In the genomic region with DNA sequence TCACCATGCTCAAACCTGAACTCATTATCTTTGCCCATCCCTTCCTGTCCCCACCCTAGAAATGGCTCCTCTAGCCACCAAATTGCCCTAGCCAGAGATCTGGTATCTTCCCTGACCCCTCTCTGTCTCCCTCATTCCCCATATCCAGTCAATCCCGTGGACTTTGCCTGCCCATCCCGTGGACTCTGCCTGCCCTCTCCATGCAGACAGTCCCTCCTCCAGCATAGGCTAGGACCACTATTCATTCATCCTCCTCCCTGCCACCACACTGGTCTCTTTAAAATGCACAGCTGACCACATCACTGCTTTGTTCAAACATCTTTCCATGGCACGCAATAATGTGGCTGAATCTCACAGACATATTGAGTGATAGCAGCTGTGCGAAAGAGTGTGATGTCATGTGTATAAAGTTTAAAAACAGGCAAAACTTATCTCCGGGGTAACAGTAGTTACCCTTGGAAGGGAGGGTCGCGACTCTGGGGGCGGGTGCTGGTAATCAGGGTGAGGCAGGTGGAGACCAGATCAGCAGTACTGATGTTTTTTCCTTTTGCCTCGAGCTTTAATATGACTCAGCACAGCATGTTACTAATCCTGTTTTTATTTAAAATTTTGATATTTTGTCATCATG, we compare ENCODE assay signal across 2 cellular contexts.
TF ChIP-seq lines count a peak whose summit lies in the region.

No MANE protein-coding gene starts in this region.

TF ChIP-seq in HepG2, 621 proteins besides CTCF, POLR2A, EP300 and RAD21 (continues in another document):
- TF ChIP-seq SOX5 (CRISPR knock-in tag; IDR thresholded peaks at IDR 0.05; ENCODE audit: borderline replicate concordance) (no peak), DPF2 (CRISPR knock-in tag; IDR thresholded peaks at IDR 0.05; ENCODE audit: borderline replicate concordance, low read depth) (0 out of 2 replicates have a peak, but pooled peaks have one; percentile 36), DMAP1 (CRISPR knock-in tag; IDR thresholded peaks at IDR 0.05) (no peak), HNF4A (CRISPR knock-in tag; IDR thresholded peaks at IDR 0.05) (peak; percentile 32; the same call in 1 of the 2 replicates), THYN1 (CRISPR knock-in tag; IDR thresholded peaks at IDR 0.05; ENCODE audit: borderline replicate concordance, low read depth) (no peak)
- TF ChIP-seq, protein P1, sequence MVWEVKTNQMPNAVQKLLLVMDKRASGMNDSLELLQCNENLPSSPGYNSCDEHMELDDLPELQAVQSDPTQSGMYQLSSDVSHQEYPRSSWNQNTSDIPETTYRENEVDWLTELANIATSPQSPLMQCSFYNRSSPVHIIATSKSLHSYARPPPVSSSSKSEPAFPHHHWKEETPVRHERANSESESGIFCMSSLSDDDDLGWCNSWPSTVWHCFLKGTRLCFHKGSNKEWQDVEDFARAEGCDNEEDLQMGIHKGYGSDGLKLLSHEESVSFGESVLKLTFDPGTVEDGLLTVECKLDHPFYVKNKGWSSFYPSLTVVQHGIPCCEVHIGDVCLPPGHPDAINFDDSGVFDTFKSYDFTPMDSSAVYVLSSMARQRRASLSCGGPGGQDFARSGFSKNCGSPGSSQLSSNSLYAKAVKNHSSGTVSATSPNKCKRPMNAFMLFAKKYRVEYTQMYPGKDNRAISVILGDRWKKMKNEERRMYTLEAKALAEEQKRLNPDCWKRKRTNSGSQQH (CRISPR knock-in tag; IDR thresholded peaks at IDR 0.05; ENCODE audit: low read depth), result 0 out of 2 replicates have a peak, but pooled peaks have one; percentile 29
- TF ChIP-seq, protein P2, sequence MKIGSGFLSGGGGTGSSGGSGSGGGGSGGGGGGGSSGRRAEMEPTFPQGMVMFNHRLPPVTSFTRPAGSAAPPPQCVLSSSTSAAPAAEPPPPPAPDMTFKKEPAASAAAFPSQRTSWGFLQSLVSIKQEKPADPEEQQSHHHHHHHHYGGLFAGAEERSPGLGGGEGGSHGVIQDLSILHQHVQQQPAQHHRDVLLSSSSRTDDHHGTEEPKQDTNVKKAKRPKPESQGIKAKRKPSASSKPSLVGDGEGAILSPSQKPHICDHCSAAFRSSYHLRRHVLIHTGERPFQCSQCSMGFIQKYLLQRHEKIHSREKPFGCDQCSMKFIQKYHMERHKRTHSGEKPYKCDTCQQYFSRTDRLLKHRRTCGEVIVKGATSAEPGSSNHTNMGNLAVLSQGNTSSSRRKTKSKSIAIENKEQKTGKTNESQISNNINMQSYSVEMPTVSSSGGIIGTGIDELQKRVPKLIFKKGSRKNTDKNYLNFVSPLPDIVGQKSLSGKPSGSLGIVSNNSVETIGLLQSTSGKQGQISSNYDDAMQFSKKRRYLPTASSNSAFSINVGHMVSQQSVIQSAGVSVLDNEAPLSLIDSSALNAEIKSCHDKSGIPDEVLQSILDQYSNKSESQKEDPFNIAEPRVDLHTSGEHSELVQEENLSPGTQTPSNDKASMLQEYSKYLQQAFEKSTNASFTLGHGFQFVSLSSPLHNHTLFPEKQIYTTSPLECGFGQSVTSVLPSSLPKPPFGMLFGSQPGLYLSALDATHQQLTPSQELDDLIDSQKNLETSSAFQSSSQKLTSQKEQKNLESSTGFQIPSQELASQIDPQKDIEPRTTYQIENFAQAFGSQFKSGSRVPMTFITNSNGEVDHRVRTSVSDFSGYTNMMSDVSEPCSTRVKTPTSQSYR (CRISPR knock-in tag; IDR thresholded peaks at IDR 0.05; ENCODE audit: borderline replicate concordance), result 0 out of 2 replicates have a peak, but pooled peaks have one; percentile 9
- TF ChIP-seq, protein P3, sequence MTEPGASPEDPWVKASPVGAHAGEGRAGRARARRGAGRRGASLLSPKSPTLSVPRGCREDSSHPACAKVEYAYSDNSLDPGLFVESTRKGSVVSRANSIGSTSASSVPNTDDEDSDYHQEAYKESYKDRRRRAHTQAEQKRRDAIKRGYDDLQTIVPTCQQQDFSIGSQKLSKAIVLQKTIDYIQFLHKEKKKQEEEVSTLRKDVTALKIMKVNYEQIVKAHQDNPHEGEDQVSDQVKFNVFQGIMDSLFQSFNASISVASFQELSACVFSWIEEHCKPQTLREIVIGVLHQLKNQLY (CRISPR knock-in tag; IDR thresholded peaks at IDR 0.05), result peak; percentile 25; the same call in 1 of the 2 replicates
- TF ChIP-seq, protein P4, sequence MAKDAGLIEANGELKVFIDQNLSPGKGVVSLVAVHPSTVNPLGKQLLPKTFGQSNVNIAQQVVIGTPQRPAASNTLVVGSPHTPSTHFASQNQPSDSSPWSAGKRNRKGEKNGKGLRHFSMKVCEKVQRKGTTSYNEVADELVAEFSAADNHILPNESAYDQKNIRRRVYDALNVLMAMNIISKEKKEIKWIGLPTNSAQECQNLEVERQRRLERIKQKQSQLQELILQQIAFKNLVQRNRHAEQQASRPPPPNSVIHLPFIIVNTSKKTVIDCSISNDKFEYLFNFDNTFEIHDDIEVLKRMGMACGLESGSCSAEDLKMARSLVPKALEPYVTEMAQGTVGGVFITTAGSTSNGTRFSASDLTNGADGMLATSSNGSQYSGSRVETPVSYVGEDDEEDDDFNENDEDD (CRISPR knock-in tag; IDR thresholded peaks at IDR 0.05; ENCODE audit: borderline replicate concordance), result no peak
- TF ChIP-seq, protein P5, sequence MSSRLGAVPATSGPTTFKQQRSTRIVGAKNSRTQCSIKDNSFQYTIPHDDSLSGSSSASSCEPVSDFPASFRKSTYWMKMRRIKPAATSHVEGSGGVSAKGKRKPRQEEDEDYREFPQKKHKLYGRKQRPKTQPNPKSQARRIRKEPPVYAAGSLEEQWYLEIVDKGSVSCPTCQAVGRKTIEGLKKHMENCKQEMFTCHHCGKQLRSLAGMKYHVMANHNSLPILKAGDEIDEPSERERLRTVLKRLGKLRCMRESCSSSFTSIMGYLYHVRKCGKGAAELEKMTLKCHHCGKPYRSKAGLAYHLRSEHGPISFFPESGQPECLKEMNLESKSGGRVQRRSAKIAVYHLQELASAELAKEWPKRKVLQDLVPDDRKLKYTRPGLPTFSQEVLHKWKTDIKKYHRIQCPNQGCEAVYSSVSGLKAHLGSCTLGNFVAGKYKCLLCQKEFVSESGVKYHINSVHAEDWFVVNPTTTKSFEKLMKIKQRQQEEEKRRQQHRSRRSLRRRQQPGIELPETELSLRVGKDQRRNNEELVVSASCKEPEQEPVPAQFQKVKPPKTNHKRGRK (CRISPR knock-in tag; IDR thresholded peaks at IDR 0.05), result 0 out of 2 replicates have a peak, but pooled peaks have one; percentile 1
- TF ChIP-seq, protein P6, sequence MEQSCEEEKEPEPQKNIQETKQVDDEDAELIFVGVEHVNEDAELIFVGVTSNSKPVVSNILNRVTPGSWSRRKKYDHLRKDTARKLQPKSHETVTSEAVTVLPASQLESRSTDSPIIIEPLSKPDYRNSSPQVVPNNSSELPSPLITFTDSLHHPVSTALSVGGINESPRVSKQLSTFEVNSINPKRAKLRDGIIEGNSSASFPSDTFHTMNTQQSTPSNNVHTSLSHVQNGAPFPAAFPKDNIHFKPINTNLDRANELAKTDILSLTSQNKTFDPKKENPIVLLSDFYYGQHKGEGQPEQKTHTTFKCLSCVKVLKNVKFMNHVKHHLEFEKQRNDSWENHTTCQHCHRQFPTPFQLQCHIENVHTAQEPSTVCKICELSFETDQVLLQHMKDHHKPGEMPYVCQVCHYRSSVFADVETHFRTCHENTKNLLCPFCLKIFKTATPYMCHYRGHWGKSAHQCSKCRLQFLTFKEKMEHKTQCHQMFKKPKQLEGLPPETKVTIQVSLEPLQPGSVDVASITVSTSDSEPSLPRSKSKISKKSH (CRISPR knock-in tag; IDR thresholded peaks at IDR 0.05; ENCODE audit: borderline replicate concordance), result no peak

TF ChIP-seq in WTC11, 78 proteins besides CTCF, POLR2A, EP300 and RAD21:
- TF ChIP-seq, protein P7, sequence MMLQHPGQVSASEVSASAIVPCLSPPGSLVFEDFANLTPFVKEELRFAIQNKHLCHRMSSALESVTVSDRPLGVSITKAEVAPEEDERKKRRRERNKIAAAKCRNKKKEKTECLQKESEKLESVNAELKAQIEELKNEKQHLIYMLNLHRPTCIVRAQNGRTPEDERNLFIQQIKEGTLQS (CRISPR knock-in tag; conservative IDR thresholded peaks at IDR 0.05), result no peak
- TF ChIP-seq ZNF671 (CRISPR knock-in tag; IDR thresholded peaks at IDR 0.05) (no peak), TEAD4 (CRISPR knock-in tag; IDR thresholded peaks at IDR 0.05) (no peak), ZNF416 (CRISPR knock-in tag; IDR thresholded peaks at IDR 0.05) (no peak), NR3C1 (CRISPR knock-in tag; conservative IDR thresholded peaks at IDR 0.05; ENCODE audit: low read depth) (no peak), ETV6 (CRISPR knock-in tag; IDR thresholded peaks at IDR 0.05) (no peak), ZNF263 (CRISPR knock-in tag; IDR thresholded peaks at IDR 0.05; ENCODE audit: low read depth) (no peak), NR2C2 (CRISPR knock-in tag; IDR thresholded peaks at IDR 0.05) (no peak)
- TF ChIP-seq, protein P8, sequence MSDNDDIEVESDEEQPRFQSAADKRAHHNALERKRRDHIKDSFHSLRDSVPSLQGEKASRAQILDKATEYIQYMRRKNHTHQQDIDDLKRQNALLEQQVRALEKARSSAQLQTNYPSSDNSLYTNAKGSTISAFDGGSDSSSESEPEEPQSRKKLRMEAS (CRISPR knock-in tag; IDR thresholded peaks at IDR 0.05), result no peak
- TF ChIP-seq, protein P9, sequence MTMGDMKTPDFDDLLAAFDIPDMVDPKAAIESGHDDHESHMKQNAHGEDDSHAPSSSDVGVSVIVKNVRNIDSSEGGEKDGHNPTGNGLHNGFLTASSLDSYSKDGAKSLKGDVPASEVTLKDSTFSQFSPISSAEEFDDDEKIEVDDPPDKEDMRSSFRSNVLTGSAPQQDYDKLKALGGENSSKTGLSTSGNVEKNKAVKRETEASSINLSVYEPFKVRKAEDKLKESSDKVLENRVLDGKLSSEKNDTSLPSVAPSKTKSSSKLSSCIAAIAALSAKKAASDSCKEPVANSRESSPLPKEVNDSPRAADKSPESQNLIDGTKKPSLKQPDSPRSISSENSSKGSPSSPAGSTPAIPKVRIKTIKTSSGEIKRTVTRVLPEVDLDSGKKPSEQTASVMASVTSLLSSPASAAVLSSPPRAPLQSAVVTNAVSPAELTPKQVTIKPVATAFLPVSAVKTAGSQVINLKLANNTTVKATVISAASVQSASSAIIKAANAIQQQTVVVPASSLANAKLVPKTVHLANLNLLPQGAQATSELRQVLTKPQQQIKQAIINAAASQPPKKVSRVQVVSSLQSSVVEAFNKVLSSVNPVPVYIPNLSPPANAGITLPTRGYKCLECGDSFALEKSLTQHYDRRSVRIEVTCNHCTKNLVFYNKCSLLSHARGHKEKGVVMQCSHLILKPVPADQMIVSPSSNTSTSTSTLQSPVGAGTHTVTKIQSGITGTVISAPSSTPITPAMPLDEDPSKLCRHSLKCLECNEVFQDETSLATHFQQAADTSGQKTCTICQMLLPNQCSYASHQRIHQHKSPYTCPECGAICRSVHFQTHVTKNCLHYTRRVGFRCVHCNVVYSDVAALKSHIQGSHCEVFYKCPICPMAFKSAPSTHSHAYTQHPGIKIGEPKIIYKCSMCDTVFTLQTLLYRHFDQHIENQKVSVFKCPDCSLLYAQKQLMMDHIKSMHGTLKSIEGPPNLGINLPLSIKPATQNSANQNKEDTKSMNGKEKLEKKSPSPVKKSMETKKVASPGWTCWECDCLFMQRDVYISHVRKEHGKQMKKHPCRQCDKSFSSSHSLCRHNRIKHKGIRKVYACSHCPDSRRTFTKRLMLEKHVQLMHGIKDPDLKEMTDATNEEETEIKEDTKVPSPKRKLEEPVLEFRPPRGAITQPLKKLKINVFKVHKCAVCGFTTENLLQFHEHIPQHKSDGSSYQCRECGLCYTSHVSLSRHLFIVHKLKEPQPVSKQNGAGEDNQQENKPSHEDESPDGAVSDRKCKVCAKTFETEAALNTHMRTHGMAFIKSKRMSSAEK (CRISPR knock-in tag; IDR thresholded peaks at IDR 0.05; ENCODE audit: borderline replicate concordance), result no peak
- TF ChIP-seq, protein P10, sequence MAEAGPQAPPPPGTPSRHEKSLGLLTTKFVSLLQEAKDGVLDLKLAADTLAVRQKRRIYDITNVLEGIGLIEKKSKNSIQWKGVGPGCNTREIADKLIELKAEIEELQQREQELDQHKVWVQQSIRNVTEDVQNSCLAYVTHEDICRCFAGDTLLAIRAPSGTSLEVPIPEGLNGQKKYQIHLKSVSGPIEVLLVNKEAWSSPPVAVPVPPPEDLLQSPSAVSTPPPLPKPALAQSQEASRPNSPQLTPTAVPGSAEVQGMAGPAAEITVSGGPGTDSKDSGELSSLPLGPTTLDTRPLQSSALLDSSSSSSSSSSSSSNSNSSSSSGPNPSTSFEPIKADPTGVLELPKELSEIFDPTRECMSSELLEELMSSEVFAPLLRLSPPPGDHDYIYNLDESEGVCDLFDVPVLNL (CRISPR knock-in tag; IDR thresholded peaks at IDR 0.05; ENCODE audit: borderline replicate concordance, low read depth), result no peak
- TF ChIP-seq, protein P2 (CRISPR knock-in tag; IDR thresholded peaks at IDR 0.05), result no peak
